In genomic region chr10:17783751-17784150, GRCh38 we compare ENCODE assay signal across 21 cellular contexts. TPM values are rescaled to one million over a fixed set of nuclear protein-coding genes. Genes with fewer than 3 reads are reported as not detected.
DNase-seq lines count a peak whose midpoint lies in the region; FAIRE-seq and TF ChIP-seq lines count a peak whose summit lies in the region.
"Had no signal": no experiment of that assay in that cellular context is flagged by ENCODE, and none has a peak within 500 bp of the region (broad histone marks: within the 10 kb centered on the region; RNA-seq: fewer than 3 reads in every experiment).

No MANE protein-coding gene starts in this region.

- H3K79me2 ChIP-seq in Loucy (ENCODE audit: insufficient read depth, low read length) (no peaks in the 10 kb centered on the region), neural progenitor cell (ENCODE audit: low read depth) (no peaks in the 10 kb centered on the region)

- H3F3A ChIP-seq in Loucy (ENCODE audit: low read depth) (no peaks in the 10 kb centered on the region), neural progenitor cell (ENCODE audit: low read depth) (no peaks in the 10 kb centered on the region)

- 48 to 63% (median 60%) methylated on average over 1 of the region's 1 CpG for WGBS in adrenal gland, 4 donors

- TF ChIP-seq CTCF in Loucy (conservative IDR thresholded peaks at IDR 0.05; ENCODE audit: low read length) (no peak), adrenal gland (IDR thresholded peaks at IDR 0.05) (no peak), neural progenitor cell (IDR thresholded peaks at IDR 0.05) (no peak)

- peaks cover 16% of the 10 kb centered on the region for H3K4me1 Mint-ChIP-seq in neural progenitor cell
- H3K4me1 Mint-ChIP-seq: activated naive CD8-positive, alpha-beta T cell treated with anti-CD3 and anti-CD28 coated beads, Interleukin-2, amount 10 ng/mL, durations not matched to agents 7 days and 5 days had no signal

- no peak overlapping the region for H3K4me3 ChIP-seq in Loucy (ENCODE audit: low read length, poor library complexity, severe bottlenecking)
- H3K4me3 ChIP-seq in adrenal gland: no peak overlapping the region
- no peak overlapping the region for H3K4me3 ChIP-seq in neural progenitor cell
- H3K4me3 ChIP-seq: left lung, PC-9, tibial artery had no signal

- peak; percentile 33 for DNase-seq in ELR (ENCODE audit: low read depth)
- no peak for DNase-seq in adrenal gland
- DNase-seq in neural progenitor cell (ENCODE audit: low spot score): no peak
- no peak for DNase-seq in activated naive CD4-positive, alpha-beta T cell (lab: John Stamatoyannopoulos, UW)
- DNase-seq in NCI-H187 (lab: John Stamatoyannopoulos, UW): no peak
- no peak for DNase-seq in GM12892 (ENCODE audit: insufficient read length)
- no peak for DNase-seq in ecto neural progenitor cell (ENCODE audit: low spot score)
- DNase-seq: activated CD4-positive, CD25-positive, alpha-beta regulatory T cell treated with anti-CD3 and anti-CD28 coated beads, Interleukin-2, amount 50 U/mL, for 72 hours; activated naive CD8-positive, alpha-beta T cell treated with anti-CD3 and anti-CD28 coated beads, Interleukin-2, amount 10 ng/mL, durations not matched to agents 7 days and 5 days; left lung; NCI-H1092 treated with DMSO at 0.1 percent for 48 hours; NCI-H2081 treated with DMSO at 0.1 percent for 48 hours; NCI-H526; occipital lobe; right cardiac atrium; stimulated activated naive B cell treated with anti-CD40 and anti-IgM and Interleukin-4, amounts not matched to agents 10 μg/mL and 1 μg/mL and 100 μg/mL, for 72 hours; T1000; tibial artery had no signal

- no peaks in the 10 kb centered on the region for H3K27me3 ChIP-seq in Loucy (ENCODE audit: insufficient read depth, low read length, poor library complexity, severe bottlenecking)
- no peaks in the 10 kb centered on the region for H3K27me3 ChIP-seq in adrenal gland
- no peaks in the 10 kb centered on the region for H3K27me3 ChIP-seq in neural progenitor cell
- H3K27me3 ChIP-seq: left lung, tibial artery had no signal

- no peaks in the 10 kb centered on the region for H3K9me2 ChIP-seq in Loucy (replicated peaks; ENCODE audit: low read depth, low read length)

- H3K27me3 Mint-ChIP-seq in neural progenitor cell (ENCODE audit: insufficient read depth, low read depth): peaks cover 5% of the 10 kb centered on the region

- no peak overlapping the region for H3K9ac ChIP-seq in Loucy (ENCODE audit: low read depth, low read length, poor library complexity, severe bottlenecking)
- H3K9ac ChIP-seq in neural progenitor cell: no peak overlapping the region

- H3K4me2 ChIP-seq in Loucy (ENCODE audit: low read depth, low read length, poor library complexity, severe bottlenecking): peak overlapping the region; percentile 7
- H3K4me2 ChIP-seq in neural progenitor cell: no peak overlapping the region
- H3K4me2 ChIP-seq: PC-9 had no signal

- H3K9me3 ChIP-seq in Loucy (ENCODE audit: insufficient read depth, low read depth, low read length) (no peaks in the 10 kb centered on the region), adrenal gland (replicated peaks in 1 of 3) (no peaks in the 10 kb centered on the region), neural progenitor cell (ENCODE audit: low read depth) (no peaks in the 10 kb centered on the region)
- H3K9me3 ChIP-seq: left lung, tibial artery had no signal

- intact Hi-C loops in adrenal gland (cut with DNase I): no loop called here

- H3K4me3 Mint-ChIP-seq in neural progenitor cell: no peak overlapping the region
- H3K4me3 Mint-ChIP-seq: activated naive CD8-positive, alpha-beta T cell treated with anti-CD3 and anti-CD28 coated beads, Interleukin-2, amount 10 ng/mL, durations not matched to agents 7 days and 5 days; stimulated activated naive B cell treated with anti-CD40 and anti-IgM and Interleukin-4, amounts not matched to agents 10 μg/mL and 1 μg/mL and 100 μg/mL, for 72 hours had no signal

- H2AFZ ChIP-seq in Loucy (ENCODE audit: low read length) (peak overlapping the region; percentile 84), neural progenitor cell (replicated peaks) (peak overlapping the region; percentile 3)
- H2AFZ ChIP-seq: PC-9 had no signal

- H3K36me3 ChIP-seq in Loucy (ENCODE audit: insufficient read depth, low read length) (no peaks in the 10 kb centered on the region), adrenal gland (replicated peaks in 1 of 2) (no peaks in the 10 kb centered on the region), neural progenitor cell (no peaks in the 10 kb centered on the region)
- H3K36me3 ChIP-seq: left lung, tibial artery had no signal

- no peaks in the 10 kb centered on the region for H3K36me3 Mint-ChIP-seq in neural progenitor cell
- H3K36me3 Mint-ChIP-seq: activated naive CD8-positive, alpha-beta T cell treated with anti-CD3 and anti-CD28 coated beads, Interleukin-2, amount 10 ng/mL, durations not matched to agents 7 days and 5 days; stimulated activated naive B cell treated with anti-CD40 and anti-IgM and Interleukin-4, amounts not matched to agents 10 μg/mL and 1 μg/mL and 100 μg/mL, for 72 hours had no signal

- TF ChIP-seq POLR2A in adrenal gland (IDR thresholded peaks at IDR 0.05): no peak
- no peak for TF ChIP-seq POLR2A in GM12892 (IDR thresholded peaks at IDR 0.05; ENCODE audit: low read depth, low read length)

- H3K27ac Mint-ChIP-seq in neural progenitor cell: no peak overlapping the region
- H3K27ac Mint-ChIP-seq: activated naive CD8-positive, alpha-beta T cell treated with anti-CD3 and anti-CD28 coated beads, Interleukin-2, amount 10 ng/mL, durations not matched to agents 7 days and 5 days; stimulated activated naive B cell treated with anti-CD40 and anti-IgM and Interleukin-4, amounts not matched to agents 10 μg/mL and 1 μg/mL and 100 μg/mL, for 72 hours had no signal

- H3K4me1 ChIP-seq in Loucy (ENCODE audit: insufficient read depth, low read length, poor library complexity, severe bottlenecking) (peaks cover 17% of the 10 kb centered on the region), adrenal gland (replicated peaks in 1 of 2) (peaks cover 0 to 24% of the 10 kb centered on the region in 2 donors), neural progenitor cell (peaks cover 4% of the 10 kb centered on the region)

- no peaks in the 10 kb centered on the region for H4K20me1 ChIP-seq in Loucy (ENCODE audit: insufficient read depth, low read length, poor library complexity, severe bottlenecking)
- H4K20me1 ChIP-seq in neural progenitor cell (ENCODE audit: low read depth): no peaks in the 10 kb centered on the region

- H3K9me3 Mint-ChIP-seq in neural progenitor cell: no peaks in the 10 kb centered on the region
- H3K9me3 Mint-ChIP-seq: activated naive CD8-positive, alpha-beta T cell treated with anti-CD3 and anti-CD28 coated beads, Interleukin-2, amount 10 ng/mL, durations not matched to agents 7 days and 5 days had no signal

- no peak for FAIRE-seq in GM12892 (lab: Jason Lieb, UNC)
- FAIRE-seq: bronchial epithelial cell had no signal

- H3K27ac ChIP-seq in adrenal gland (peak overlapping the region in 3 of 5 donors; percentile 14 to 27 (median 17)), neural progenitor cell (no peak overlapping the region)
- H3K27ac ChIP-seq: PC-9, tibial artery had no signal

RNA-seq across cellular contexts. Expression of gene MRC1, which starts 25.4 kb away (rescaled TPM):
- total RNA-seq in adrenal gland (100 to 1,000 TPM in 6 of 8 donors, 10 to 100 TPM in 2; 44.5 to 153 (median 118) TPM), neural progenitor cell (ENCODE audit: low replicate concordance) (0.03 TPM in 1 of 2 replicates, not detected in the other)
- 10 to 100 TPM in 2 of 3 donors, 1 to 10 TPM in 1; 9.9 to 25.7 (median 14.8) TPM for polyA plus RNA-seq in adrenal gland
- polyA plus RNA-seq in GM12892 (2012; ENCODE audit: missing spikeins): not detected

RNA-seq across cellular contexts. Expression of gene TMEM236, which starts 31.8 kb away (rescaled TPM):
- total RNA-seq in adrenal gland (1 to 10 TPM in 7 of 8 donors, under 1 TPM in 1; 0.24 to 2.8 (median 2.2) TPM), neural progenitor cell (ENCODE audit: low replicate concordance) (0.06 TPM in 1 of 2 replicates, not detected in the other)
- under 1 TPM; 0.24 to 0.86 (median 0.72) TPM for polyA plus RNA-seq in adrenal gland
- not detected for polyA plus RNA-seq in GM12892 (2012; ENCODE audit: missing spikeins)

Comparison
In these comparisons a context has a peak if more than half of its experiments do, and no peak if none do; other contexts are left out.
1. RNA of gene MRC1, which starts 25.4 kb away (total RNA-seq): 44.5 to 153 TPM in adrenal gland; 0.03 TPM in neural progenitor cell; every median in the first group is over 10 times any median in the second.